Comparison of ENCODE assay signal across 8 cellular contexts in the genomic region with DNA sequence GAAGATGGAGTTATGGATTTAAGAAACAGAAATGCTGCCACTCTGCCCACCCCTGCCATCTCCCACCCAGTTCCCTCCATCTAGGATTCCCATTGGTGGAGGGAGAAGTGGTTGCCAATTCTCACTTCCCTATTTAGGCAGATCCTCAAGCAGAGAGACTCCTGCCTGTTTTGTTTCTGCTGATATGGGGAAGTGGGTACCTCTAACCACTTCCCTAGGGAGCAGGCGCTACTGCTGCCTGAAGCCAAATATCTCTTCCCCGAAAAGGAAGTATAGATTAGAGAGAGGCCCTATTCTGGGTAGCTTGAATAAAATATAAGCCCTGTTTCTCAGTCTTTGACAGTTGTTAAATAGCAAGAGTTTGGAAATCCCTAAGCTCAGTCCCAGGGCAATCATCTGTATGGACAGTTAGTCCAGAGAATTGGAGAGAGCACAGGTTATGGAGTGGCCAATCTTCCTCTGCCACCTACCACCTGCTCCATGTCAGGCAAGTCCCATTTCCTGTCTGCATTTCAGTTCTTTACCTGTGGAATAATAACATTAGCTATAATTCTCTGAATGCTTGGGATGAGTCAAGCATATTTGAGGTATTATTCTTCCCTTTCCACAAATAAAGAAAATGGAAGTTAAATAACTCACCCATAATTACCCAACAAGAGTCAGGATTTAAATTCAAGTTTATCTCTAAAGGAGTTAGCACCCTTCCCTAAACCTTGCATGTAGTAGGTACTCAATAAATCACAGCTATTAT. TPM values are rescaled to one million over a fixed set of nuclear protein-coding genes. Genes with fewer than 3 reads are reported as not detected.
DNase-seq lines count a peak whose midpoint lies in the region; ATAC-seq and TF ChIP-seq lines count a peak whose summit lies in the region.
"Had no signal": no experiment of that assay in that cellular context is flagged by ENCODE, and none has a peak within 500 bp of the region (broad histone marks: within the 10 kb centered on the region; RNA-seq: fewer than 3 reads in every experiment).

No MANE protein-coding gene starts in this region.

- no peaks in the 10 kb centered on the region for H3K9me3 Mint-ChIP-seq in dendritic cell treated with granulocyte-macrophage colony-stimulating factor and Interleukin-4, amounts not matched to agents 40 ng/mL and 50 ng/mL, for 4 days
- no peaks in the 10 kb centered on the region for H3K9me3 Mint-ChIP-seq in type B pancreatic cell

- peaks cover 7% of the 10 kb centered on the region for H3K36me3 Mint-ChIP-seq in dendritic cell treated with granulocyte-macrophage colony-stimulating factor and Interleukin-4, amounts not matched to agents 40 ng/mL and 50 ng/mL, for 4 days (ENCODE audit: low read depth)
- no peaks in the 10 kb centered on the region for H3K36me3 Mint-ChIP-seq in type B pancreatic cell

- no peaks in the 10 kb centered on the region for H3K27me3 Mint-ChIP-seq in dendritic cell treated with granulocyte-macrophage colony-stimulating factor and Interleukin-4, amounts not matched to agents 40 ng/mL and 50 ng/mL, for 4 days
- H3K27me3 Mint-ChIP-seq in type B pancreatic cell: peaks cover 3% of the 10 kb centered on the region

- intact Hi-C loops in dendritic cell treated with granulocyte-macrophage colony-stimulating factor and Interleukin-4, amounts not matched to agents 40 ng/mL and 50 ng/mL, for 4 days (cut with micrococcal nuclease): loop anchor here (5.0 to 10.0 kb wide), 2 partner anchors 49 to 631 kb away; a partner anchor contains a TSS

- no peak for TF ChIP-seq CTCF in type B pancreatic cell (conservative IDR thresholded peaks at IDR 0.05)

- no peak overlapping the region for H3K4me3 Mint-ChIP-seq in dendritic cell treated with granulocyte-macrophage colony-stimulating factor and Interleukin-4, amounts not matched to agents 40 ng/mL and 50 ng/mL, for 4 days
- no peak overlapping the region for H3K4me3 Mint-ChIP-seq in type B pancreatic cell

- H3K4me1 Mint-ChIP-seq in dendritic cell treated with granulocyte-macrophage colony-stimulating factor and Interleukin-4, amounts not matched to agents 40 ng/mL and 50 ng/mL, for 4 days (ENCODE audit: low read depth): peaks cover 59% of the 10 kb centered on the region
- peaks cover 7% of the 10 kb centered on the region for H3K4me1 Mint-ChIP-seq in type B pancreatic cell (ENCODE audit: unreplicated experiment)

- ATAC-seq in GM21423 (IDR thresholded peaks at IDR 0.05; ENCODE audit: unreplicated experiment): peak; percentile 48

- DNase-seq in NOMO-1 (lab: John Stamatoyannopoulos, UW; ENCODE audit: unreplicated experiment in 2 of 2): peak; percentile 91 to 96
- DNase-seq in renal cortical epithelial cell (ENCODE audit: low read depth): peak; percentile 19
- no peak for DNase-seq in HuH-7 (ENCODE audit: low spot score)
- no peak for DNase-seq in type B pancreatic cell (ENCODE audit: extremely low spot score, unreplicated experiment)
- DNase-seq in NCI-H2029 treated with DMSO at 0.1 percent for 48 hours (lab: John Stamatoyannopoulos, UW): no peak

- H3K27ac Mint-ChIP-seq in dendritic cell treated with granulocyte-macrophage colony-stimulating factor and Interleukin-4, amounts not matched to agents 40 ng/mL and 50 ng/mL, for 4 days: peak overlapping the region; percentile 86
- no peak overlapping the region for H3K27ac Mint-ChIP-seq in type B pancreatic cell

RNA-seq across cellular contexts. Expression of a gene that starts 2.6 kb away (rescaled TPM):
- total RNA-seq in renal cortical epithelial cell (not detected in 2 replicates), type B pancreatic cell (ENCODE audit: low replicate concordance) (0.31 TPM in 1 of 2 replicates, not detected in the other)
- total RNA-seq: mesenteric fat pad had no signal

RNA-seq across cellular contexts. Expression of a gene that starts 52.5 kb away (rescaled TPM):
- total RNA-seq in renal cortical epithelial cell: 82.4 and 277 TPM in 2 replicates
- total RNA-seq in type B pancreatic cell (ENCODE audit: low replicate concordance): 19.1 and 21.9 TPM in 2 replicates

Comparison
In these comparisons a context has a peak if more than half of its experiments do, and no peak if none do; other contexts are left out.
1. DNase-seq: peak in NOMO-1 (2 of 2) and renal cortical epithelial cell (single experiment); none in HuH-7 (single experiment), type B pancreatic cell (single experiment) and NCI-H2029 treated with DMSO at 0.1 percent for 48 hours (single experiment).